Comparison of ENCODE assay signal across 1 cellular context in the genomic region with DNA sequence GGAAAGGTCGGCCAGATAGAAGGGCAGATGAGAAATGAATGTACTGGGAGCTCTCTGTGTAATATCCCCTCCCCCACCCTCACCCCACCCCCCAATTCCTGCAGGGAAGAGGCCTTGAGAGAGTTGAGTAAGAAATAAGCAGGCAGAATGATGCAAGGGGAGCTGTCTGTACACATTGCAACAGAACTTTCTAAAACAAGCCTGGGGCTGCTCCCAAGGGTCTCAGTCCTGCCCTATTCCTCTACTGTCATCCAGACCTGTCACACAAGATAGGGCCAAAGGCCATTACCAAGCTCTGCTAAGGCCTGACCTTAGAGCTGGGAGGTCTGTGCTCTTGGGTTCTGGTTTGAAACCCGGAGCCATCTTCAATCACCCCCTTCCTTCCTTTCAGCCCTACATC.
A peak's percentile ranks its signal among the peaks of the same experiment; 100 is the strongest.
TF ChIP-seq lines count a peak whose summit lies in the region.

No MANE protein-coding gene starts in this region.

TF ChIP-seq in HepG2, 621 proteins besides CTCF, POLR2A, EP300 and RAD21 (continued from another document and continues in another):
- TF ChIP-seq, protein P1, sequence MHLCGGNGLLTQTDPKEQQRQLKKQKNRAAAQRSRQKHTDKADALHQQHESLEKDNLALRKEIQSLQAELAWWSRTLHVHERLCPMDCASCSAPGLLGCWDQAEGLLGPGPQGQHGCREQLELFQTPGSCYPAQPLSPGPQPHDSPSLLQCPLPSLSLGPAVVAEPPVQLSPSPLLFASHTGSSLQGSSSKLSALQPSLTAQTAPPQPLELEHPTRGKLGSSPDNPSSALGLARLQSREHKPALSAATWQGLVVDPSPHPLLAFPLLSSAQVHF (CRISPR knock-in tag; IDR thresholded peaks at IDR 0.05) = no peak
- TF ChIP-seq BRCA1 (CRISPR knock-in tag; IDR thresholded peaks at IDR 0.05) (no peak), CBX1 (IDR thresholded peaks at IDR 0.05; ENCODE audit: low read depth) (no peak), HHEX (CRISPR knock-in tag; IDR thresholded peaks at IDR 0.05) (no peak), ZNF253 (CRISPR knock-in tag; IDR thresholded peaks at IDR 0.05; ENCODE audit: borderline replicate concordance) (no peak), HNRNPLL (IDR thresholded peaks at IDR 0.05; ENCODE audit: low read depth, low read length, poor library complexity, severe bottlenecking) (no peak), EED (CRISPR knock-in tag; IDR thresholded peaks at IDR 0.05) (no peak), MYNN (CRISPR knock-in tag; IDR thresholded peaks at IDR 0.05; ENCODE audit: low read depth) (no peak), PAF1 (CRISPR knock-in tag; IDR thresholded peaks at IDR 0.05) (no peak), XRCC5 (optimal IDR thresholded peaks at IDR 0.05; ENCODE audit: low read length) (peak; percentile 3), ATF7 (IDR thresholded peaks at IDR 0.05) (no peak), ATF7 (CRISPR knock-in tag; IDR thresholded peaks at IDR 0.05) (no peak), REXO4 (CRISPR knock-in tag; IDR thresholded peaks at IDR 0.05; ENCODE audit: borderline replicate concordance) (no peak), ARID2 (CRISPR knock-in tag; IDR thresholded peaks at IDR 0.05; ENCODE audit: borderline replicate concordance) (0 out of 2 replicates have a peak, but pooled peaks have one; percentile 46), ZNF629 (CRISPR knock-in tag; conservative IDR thresholded peaks at IDR 0.05) (no peak), MEIS2 (CRISPR knock-in tag; IDR thresholded peaks at IDR 0.05) (peak; percentile 29; the same call in 1 of the 2 replicates), CBX5 (CRISPR knock-in tag; IDR thresholded peaks at IDR 0.05; ENCODE audit: borderline replicate concordance) (peak; percentile 66; the same call in 1 of the 2 replicates), KLF9 (CRISPR knock-in tag; IDR thresholded peaks at IDR 0.05; ENCODE audit: low read depth) (no peak), IKZF1 (IDR thresholded peaks at IDR 0.05) (no peak), GATA4 (IDR thresholded peaks at IDR 0.05; ENCODE audit: borderline replicate concordance, low read depth) (no peak), ZBTB42 (CRISPR knock-in tag; IDR thresholded peaks at IDR 0.05) (no peak), ZKSCAN5 (CRISPR knock-in tag; IDR thresholded peaks at IDR 0.05) (no peak), ZNF572 (CRISPR knock-in tag; IDR thresholded peaks at IDR 0.05) (no peak), GABPA (IDR thresholded peaks at IDR 0.05; ENCODE audit: low read depth, low read length) (no peak), GABPA (CRISPR knock-in tag; IDR thresholded peaks at IDR 0.05; ENCODE audit: low read depth) (no peak), ZNF263 (CRISPR knock-in tag; IDR thresholded peaks at IDR 0.05) (no peak), PHF20 (CRISPR knock-in tag; IDR thresholded peaks at IDR 0.05) (no peak), JUN (CRISPR knock-in tag; IDR thresholded peaks at IDR 0.05) (no peak), TBX3 (IDR thresholded peaks at IDR 0.05; ENCODE audit: borderline replicate concordance) (no peak), PPARG (CRISPR knock-in tag; conservative IDR thresholded peaks at IDR 0.05) (peak; percentile 42; the same call in 1 of the 2 replicates), ZFY (CRISPR knock-in tag; IDR thresholded peaks at IDR 0.05) (no peak), HCFC1 (IDR thresholded peaks at IDR 0.05; ENCODE audit: low read depth, low read length) (no peak), EEA1 (CRISPR knock-in tag; IDR thresholded peaks at IDR 0.05; ENCODE audit: borderline replicate concordance) (no peak)
- TF ChIP-seq, protein P2, sequence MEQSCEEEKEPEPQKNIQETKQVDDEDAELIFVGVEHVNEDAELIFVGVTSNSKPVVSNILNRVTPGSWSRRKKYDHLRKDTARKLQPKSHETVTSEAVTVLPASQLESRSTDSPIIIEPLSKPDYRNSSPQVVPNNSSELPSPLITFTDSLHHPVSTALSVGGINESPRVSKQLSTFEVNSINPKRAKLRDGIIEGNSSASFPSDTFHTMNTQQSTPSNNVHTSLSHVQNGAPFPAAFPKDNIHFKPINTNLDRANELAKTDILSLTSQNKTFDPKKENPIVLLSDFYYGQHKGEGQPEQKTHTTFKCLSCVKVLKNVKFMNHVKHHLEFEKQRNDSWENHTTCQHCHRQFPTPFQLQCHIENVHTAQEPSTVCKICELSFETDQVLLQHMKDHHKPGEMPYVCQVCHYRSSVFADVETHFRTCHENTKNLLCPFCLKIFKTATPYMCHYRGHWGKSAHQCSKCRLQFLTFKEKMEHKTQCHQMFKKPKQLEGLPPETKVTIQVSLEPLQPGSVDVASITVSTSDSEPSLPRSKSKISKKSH (CRISPR knock-in tag; IDR thresholded peaks at IDR 0.05; ENCODE audit: borderline replicate concordance) = no peak
- TF ChIP-seq, protein P3, sequence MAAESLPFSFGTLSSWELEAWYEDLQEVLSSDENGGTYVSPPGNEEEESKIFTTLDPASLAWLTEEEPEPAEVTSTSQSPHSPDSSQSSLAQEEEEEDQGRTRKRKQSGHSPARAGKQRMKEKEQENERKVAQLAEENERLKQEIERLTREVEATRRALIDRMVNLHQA (CRISPR knock-in tag; IDR thresholded peaks at IDR 0.05) = no peak
- TF ChIP-seq, protein P4, sequence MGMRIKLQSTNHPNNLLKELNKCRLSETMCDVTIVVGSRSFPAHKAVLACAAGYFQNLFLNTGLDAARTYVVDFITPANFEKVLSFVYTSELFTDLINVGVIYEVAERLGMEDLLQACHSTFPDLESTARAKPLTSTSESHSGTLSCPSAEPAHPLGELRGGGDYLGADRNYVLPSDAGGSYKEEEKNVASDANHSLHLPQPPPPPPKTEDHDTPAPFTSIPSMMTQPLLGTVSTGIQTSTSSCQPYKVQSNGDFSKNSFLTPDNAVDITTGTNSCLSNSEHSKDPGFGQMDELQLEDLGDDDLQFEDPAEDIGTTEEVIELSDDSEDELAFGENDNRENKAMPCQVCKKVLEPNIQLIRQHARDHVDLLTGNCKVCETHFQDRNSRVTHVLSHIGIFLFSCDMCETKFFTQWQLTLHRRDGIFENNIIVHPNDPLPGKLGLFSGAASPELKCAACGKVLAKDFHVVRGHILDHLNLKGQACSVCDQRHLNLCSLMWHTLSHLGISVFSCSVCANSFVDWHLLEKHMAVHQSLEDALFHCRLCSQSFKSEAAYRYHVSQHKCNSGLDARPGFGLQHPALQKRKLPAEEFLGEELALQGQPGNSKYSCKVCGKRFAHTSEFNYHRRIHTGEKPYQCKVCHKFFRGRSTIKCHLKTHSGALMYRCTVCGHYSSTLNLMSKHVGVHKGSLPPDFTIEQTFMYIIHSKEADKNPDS (CRISPR knock-in tag; IDR thresholded peaks at IDR 0.05) = no peak
- TF ChIP-seq, protein P5, sequence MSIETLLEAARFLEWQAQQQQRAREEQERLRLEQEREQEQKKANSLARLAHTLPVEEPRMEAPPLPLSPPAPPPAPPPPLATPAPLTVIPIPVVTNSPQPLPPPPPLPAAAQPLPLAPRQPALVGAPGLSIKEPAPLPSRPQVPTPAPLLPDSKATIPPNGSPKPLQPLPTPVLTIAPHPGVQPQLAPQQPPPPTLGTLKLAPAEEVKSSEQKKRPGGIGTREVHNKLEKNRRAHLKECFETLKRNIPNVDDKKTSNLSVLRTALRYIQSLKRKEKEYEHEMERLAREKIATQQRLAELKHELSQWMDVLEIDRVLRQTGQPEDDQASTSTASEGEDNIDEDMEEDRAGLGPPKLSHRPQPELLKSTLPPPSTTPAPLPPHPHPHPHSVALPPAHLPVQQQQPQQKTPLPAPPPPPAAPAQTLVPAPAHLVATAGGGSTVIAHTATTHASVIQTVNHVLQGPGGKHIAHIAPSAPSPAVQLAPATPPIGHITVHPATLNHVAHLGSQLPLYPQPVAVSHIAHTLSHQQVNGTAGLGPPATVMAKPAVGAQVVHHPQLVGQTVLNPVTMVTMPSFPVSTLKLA (IDR thresholded peaks at IDR 0.05) = no peak
- TF ChIP-seq, protein P6, sequence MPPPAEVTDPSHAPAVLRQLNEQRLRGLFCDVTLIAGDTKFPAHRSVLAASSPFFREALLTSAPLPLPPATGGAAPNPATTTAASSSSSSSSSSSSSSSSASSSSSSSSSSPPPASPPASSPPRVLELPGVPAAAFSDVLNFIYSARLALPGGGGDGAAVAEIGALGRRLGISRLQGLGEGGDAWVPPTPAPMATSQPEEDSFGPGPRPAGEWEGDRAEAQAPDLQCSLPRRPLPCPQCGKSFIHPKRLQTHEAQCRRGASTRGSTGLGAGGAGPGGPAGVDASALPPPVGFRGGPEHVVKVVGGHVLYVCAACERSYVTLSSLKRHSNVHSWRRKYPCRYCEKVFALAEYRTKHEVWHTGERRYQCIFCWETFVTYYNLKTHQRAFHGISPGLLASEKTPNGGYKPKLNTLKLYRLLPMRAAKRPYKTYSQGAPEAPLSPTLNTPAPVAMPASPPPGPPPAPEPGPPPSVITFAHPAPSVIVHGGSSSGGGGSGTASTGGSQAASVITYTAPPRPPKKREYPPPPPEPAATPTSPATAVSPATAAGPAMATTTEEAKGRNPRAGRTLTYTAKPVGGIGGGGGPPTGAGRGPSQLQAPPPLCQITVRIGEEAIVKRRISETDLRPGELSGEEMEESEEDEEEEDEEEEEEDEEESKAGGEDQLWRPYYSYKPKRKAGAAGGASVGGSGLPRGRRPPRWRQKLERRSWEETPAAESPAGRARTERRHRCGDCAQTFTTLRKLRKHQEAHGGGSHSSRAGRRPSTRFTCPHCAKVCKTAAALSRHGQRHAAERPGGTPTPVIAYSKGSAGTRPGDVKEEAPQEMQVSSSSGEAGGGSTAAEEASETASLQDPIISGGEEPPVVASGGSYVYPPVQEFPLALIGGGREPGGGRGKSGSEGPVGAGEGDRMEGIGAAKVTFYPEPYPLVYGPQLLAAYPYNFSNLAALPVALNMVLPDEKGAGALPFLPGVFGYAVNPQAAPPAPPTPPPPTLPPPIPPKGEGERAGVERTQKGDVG (CRISPR knock-in tag; IDR thresholded peaks at IDR 0.05; ENCODE audit: borderline replicate concordance) = no peak
- TF ChIP-seq, protein P7, sequence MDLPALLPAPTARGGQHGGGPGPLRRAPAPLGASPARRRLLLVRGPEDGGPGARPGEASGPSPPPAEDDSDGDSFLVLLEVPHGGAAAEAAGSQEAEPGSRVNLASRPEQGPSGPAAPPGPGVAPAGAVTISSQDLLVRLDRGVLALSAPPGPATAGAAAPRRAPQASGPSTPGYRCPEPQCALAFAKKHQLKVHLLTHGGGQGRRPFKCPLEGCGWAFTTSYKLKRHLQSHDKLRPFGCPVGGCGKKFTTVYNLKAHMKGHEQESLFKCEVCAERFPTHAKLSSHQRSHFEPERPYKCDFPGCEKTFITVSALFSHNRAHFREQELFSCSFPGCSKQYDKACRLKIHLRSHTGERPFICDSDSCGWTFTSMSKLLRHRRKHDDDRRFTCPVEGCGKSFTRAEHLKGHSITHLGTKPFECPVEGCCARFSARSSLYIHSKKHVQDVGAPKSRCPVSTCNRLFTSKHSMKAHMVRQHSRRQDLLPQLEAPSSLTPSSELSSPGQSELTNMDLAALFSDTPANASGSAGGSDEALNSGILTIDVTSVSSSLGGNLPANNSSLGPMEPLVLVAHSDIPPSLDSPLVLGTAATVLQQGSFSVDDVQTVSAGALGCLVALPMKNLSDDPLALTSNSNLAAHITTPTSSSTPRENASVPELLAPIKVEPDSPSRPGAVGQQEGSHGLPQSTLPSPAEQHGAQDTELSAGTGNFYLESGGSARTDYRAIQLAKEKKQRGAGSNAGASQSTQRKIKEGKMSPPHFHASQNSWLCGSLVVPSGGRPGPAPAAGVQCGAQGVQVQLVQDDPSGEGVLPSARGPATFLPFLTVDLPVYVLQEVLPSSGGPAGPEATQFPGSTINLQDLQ (CRISPR knock-in tag; IDR thresholded peaks at IDR 0.05) = no peak
- TF ChIP-seq, protein P8, sequence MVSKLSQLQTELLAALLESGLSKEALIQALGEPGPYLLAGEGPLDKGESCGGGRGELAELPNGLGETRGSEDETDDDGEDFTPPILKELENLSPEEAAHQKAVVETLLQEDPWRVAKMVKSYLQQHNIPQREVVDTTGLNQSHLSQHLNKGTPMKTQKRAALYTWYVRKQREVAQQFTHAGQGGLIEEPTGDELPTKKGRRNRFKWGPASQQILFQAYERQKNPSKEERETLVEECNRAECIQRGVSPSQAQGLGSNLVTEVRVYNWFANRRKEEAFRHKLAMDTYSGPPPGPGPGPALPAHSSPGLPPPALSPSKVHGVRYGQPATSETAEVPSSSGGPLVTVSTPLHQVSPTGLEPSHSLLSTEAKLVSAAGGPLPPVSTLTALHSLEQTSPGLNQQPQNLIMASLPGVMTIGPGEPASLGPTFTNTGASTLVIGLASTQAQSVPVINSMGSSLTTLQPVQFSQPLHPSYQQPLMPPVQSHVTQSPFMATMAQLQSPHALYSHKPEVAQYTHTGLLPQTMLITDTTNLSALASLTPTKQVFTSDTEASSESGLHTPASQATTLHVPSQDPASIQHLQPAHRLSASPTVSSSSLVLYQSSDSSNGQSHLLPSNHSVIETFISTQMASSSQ (IDR thresholded peaks at IDR 0.05; ENCODE audit: low read depth) = no peak
- TF ChIP-seq, protein P8 (CRISPR knock-in tag; IDR thresholded peaks at IDR 0.05; ENCODE audit: borderline replicate concordance) = 0 out of 2 replicates have a peak, but pooled peaks have one; percentile 44
- TF ChIP-seq, protein P9, sequence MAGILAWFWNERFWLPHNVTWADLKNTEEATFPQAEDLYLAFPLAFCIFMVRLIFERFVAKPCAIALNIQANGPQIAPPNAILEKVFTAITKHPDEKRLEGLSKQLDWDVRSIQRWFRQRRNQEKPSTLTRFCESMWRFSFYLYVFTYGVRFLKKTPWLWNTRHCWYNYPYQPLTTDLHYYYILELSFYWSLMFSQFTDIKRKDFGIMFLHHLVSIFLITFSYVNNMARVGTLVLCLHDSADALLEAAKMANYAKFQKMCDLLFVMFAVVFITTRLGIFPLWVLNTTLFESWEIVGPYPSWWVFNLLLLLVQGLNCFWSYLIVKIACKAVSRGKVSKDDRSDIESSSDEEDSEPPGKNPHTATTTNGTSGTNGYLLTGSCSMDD (CRISPR knock-in tag; IDR thresholded peaks at IDR 0.05) = no peak
- TF ChIP-seq, protein P10, sequence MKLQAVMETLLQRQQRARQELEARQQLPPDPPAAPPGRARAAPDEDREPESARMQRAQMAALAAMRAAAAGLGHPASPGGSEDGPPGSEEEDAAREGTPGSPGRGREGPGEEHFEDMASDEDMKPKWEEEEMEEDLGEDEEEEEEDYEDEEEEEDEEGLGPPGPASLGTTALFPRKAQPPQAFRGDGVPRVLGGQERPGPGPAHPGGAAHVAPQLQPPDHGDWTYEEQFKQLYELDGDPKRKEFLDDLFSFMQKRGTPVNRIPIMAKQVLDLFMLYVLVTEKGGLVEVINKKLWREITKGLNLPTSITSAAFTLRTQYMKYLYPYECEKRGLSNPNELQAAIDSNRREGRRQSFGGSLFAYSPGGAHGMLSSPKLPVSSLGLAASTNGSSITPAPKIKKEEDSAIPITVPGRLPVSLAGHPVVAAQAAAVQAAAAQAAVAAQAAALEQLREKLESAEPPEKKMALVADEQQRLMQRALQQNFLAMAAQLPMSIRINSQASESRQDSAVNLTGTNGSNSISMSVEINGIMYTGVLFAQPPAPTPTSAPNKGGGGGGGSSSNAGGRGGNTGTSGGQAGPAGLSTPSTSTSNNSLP (IDR thresholded peaks at IDR 0.05; ENCODE audit: low read depth, low read length) = no peak
